1 cellular context compared by ENCODE assay signal in genomic region chr3:194325424-194326165, GRCh38.
A peak's percentile ranks its signal among the peaks of the same experiment; 100 is the strongest.
TF ChIP-seq lines count a peak whose summit lies in the region.

No MANE protein-coding gene starts in this region.

TF ChIP-seq in HepG2, 621 proteins besides CTCF, POLR2A, EP300 and RAD21 (continued from another document):
- TF ChIP-seq ZNF142 (CRISPR knock-in tag; IDR thresholded peaks at IDR 0.05) (no peak), PATZ1 (CRISPR knock-in tag; IDR thresholded peaks at IDR 0.05) (0 out of 2 replicates have a peak, but pooled peaks have one; percentile 11), KLF13 (CRISPR knock-in tag; IDR thresholded peaks at IDR 0.05) (no peak), NPAS2 (CRISPR knock-in tag; IDR thresholded peaks at IDR 0.05; ENCODE audit: borderline replicate concordance) (no peak), ELF3 (CRISPR knock-in tag; IDR thresholded peaks at IDR 0.05) (no peak), FOXC1 (CRISPR knock-in tag; IDR thresholded peaks at IDR 0.05; ENCODE audit: borderline replicate concordance) (no peak), ZNF512B (CRISPR knock-in tag; IDR thresholded peaks at IDR 0.05; ENCODE audit: borderline replicate concordance) (no peak), MXD1 (CRISPR knock-in tag; IDR thresholded peaks at IDR 0.05) (no peak), MTA3 (CRISPR knock-in tag; IDR thresholded peaks at IDR 0.05) (no peak), BRF2 (CRISPR knock-in tag; IDR thresholded peaks at IDR 0.05) (no peak), ZIK1 (CRISPR knock-in tag; IDR thresholded peaks at IDR 0.05; ENCODE audit: borderline replicate concordance, low read depth) (no peak), SIN3B (IDR thresholded peaks at IDR 0.05; ENCODE audit: low read length) (no peak), TEF (CRISPR knock-in tag; IDR thresholded peaks at IDR 0.05) (no peak), NR2F6 (IDR thresholded peaks at IDR 0.05) (peak; percentile 42; the same call in 1 of the 2 replicates), NR2F6 (CRISPR knock-in tag; IDR thresholded peaks at IDR 0.05) (peak; percentile 46; the same call in 1 of the 2 replicates), SNRNP70 (IDR thresholded peaks at IDR 0.05; ENCODE audit: low read depth, low read length) (no peak), IKZF1 (IDR thresholded peaks at IDR 0.05) (no peak), KAT7 (CRISPR knock-in tag; IDR thresholded peaks at IDR 0.05; ENCODE audit: borderline replicate concordance) (no peak), ZSCAN12 (CRISPR knock-in tag; IDR thresholded peaks at IDR 0.05) (no peak)
- TF ChIP-seq, protein P1, sequence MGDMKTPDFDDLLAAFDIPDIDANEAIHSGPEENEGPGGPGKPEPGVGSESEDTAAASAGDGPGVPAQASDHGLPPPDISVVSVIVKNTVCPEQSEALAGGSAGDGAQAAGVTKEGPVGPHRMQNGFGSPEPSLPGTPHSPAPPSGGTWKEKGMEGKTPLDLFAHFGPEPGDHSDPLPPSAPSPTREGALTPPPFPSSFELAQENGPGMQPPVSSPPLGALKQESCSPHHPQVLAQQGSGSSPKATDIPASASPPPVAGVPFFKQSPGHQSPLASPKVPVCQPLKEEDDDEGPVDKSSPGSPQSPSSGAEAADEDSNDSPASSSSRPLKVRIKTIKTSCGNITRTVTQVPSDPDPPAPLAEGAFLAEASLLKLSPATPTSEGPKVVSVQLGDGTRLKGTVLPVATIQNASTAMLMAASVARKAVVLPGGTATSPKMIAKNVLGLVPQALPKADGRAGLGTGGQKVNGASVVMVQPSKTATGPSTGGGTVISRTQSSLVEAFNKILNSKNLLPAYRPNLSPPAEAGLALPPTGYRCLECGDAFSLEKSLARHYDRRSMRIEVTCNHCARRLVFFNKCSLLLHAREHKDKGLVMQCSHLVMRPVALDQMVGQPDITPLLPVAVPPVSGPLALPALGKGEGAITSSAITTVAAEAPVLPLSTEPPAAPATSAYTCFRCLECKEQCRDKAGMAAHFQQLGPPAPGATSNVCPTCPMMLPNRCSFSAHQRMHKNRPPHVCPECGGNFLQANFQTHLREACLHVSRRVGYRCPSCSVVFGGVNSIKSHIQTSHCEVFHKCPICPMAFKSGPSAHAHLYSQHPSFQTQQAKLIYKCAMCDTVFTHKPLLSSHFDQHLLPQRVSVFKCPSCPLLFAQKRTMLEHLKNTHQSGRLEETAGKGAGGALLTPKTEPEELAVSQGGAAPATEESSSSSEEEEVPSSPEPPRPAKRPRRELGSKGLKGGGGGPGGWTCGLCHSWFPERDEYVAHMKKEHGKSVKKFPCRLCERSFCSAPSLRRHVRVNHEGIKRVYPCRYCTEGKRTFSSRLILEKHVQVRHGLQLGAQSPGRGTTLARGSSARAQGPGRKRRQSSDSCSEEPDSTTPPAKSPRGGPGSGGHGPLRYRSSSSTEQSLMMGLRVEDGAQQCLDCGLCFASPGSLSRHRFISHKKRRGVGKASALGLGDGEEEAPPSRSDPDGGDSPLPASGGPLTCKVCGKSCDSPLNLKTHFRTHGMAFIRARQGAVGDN (CRISPR knock-in tag; IDR thresholded peaks at IDR 0.05): 0 out of 2 replicates have a peak, but pooled peaks have one; percentile 10
